In the genomic region with DNA sequence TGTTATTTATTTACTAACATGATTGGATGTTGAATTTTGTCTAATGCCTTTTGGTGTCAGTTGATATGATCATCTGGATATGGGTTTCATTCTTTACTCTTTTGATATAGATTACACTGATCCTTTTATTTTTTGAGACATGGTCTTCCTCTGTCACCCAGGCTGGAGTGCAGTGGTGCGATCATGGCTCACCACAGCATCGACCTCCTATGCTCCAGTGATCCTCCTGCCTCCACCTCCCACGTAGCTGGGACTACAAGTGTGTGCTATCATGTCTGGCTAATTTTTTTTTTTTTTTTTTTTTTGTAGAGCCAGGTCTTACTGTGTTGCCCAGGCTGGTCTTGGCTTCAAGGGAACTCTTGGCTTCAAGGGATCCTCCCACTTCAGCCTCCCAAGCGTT, we compare ENCODE assay signal across 24 cellular contexts. TPM values are rescaled to one million over a fixed set of nuclear protein-coding genes. Genes with fewer than 3 reads are reported as not detected.
DNase-seq lines count a peak whose midpoint lies in the region; ATAC-seq and TF ChIP-seq lines count a peak whose summit lies in the region.
"Had no signal": no experiment of that assay in that cellular context is flagged by ENCODE, and none has a peak within 500 bp of the region (broad histone marks: within the 10 kb centered on the region; RNA-seq: fewer than 3 reads in every experiment).

No MANE protein-coding gene starts in this region.

- H3K9me3 ChIP-seq in esophagus muscularis mucosa, result no peaks in the 10 kb centered on the region
- H3K9me3 ChIP-seq: esophagus squamous epithelium, gastroesophageal sphincter, pancreas, Peyer's patch, testis had no signal

- TF ChIP-seq POLR2A in esophagus muscularis mucosa (IDR thresholded peaks at IDR 0.05; ENCODE audit: low read depth), result no peak

- H3K27me3 ChIP-seq in esophagus muscularis mucosa, result no peaks in the 10 kb centered on the region
- H3K27me3 ChIP-seq: brain microvascular endothelial cell, esophagus squamous epithelium, gastroesophageal sphincter, pancreas, Peyer's patch, testis had no signal

- DNase-seq in glomerular visceral epithelial cell (ENCODE audit: extremely low spot score), result peak; percentile 32
- DNase-seq in occipital lobe (lab: John Stamatoyannopoulos, UW), result no peak
- DNase-seq in NCI-H2029 (lab: John Stamatoyannopoulos, UW), result no peak
- no peak for DNase-seq in esophagus muscularis mucosa (ENCODE audit: extremely low spot score)
- DNase-seq in NK-92 (lab: John Stamatoyannopoulos, UW; ENCODE audit: unreplicated experiment), result no peak
- DNase-seq: activated CD4-positive, alpha-beta memory T cell treated with anti-CD3 and anti-CD28 coated beads, Interleukin-2, amount 10 ng/mL, durations not matched to agents 7 days and 5 days; activated CD4-positive, CD25-positive, alpha-beta regulatory T cell treated with anti-CD3 and anti-CD28 coated beads, Interleukin-2, amount 50 U/mL, for 72 hours; brain microvascular endothelial cell; esophagus squamous epithelium; H9; islet precursor cell; MV-4-11; NCI-H1694; NCI-H2171 treated with DMSO at 0.1 percent for 48 hours; NCI-H524 treated with DMSO at 0.1 percent for 48 hours; pancreas; Peyer's patch; T-cell; testis had no signal

- H3K36me3 ChIP-seq in esophagus muscularis mucosa, result peaks cover 8 to 94% (median 52%) of the 10 kb centered on the region in 4 donors

- peak; percentile 69 for ATAC-seq in GM18502 (IDR thresholded peaks at IDR 0.05; ENCODE audit: poor library complexity, unreplicated experiment)
- ATAC-seq in GM19452 (IDR thresholded peaks at IDR 0.05; ENCODE audit: unreplicated experiment), result peak; percentile 58
- ATAC-seq in HG03064 (IDR thresholded peaks at IDR 0.05; ENCODE audit: low read depth, unreplicated experiment), result peak; percentile 68
- ATAC-seq: gastroesophageal sphincter, pancreas, T-cell had no signal

- H3K4me3 ChIP-seq in esophagus muscularis mucosa, result no peak overlapping the region
- H3K4me3 ChIP-seq: esophagus squamous epithelium, gastroesophageal sphincter, pancreas, Peyer's patch, testis had no signal

- WGBS in esophagus muscularis mucosa, result 93% methylated on average over 4 of the region's 4 CpGs

- intact Hi-C loops in esophagus muscularis mucosa (cut with DNase I), result no loop called here

- H3K4me1 ChIP-seq in esophagus muscularis mucosa, result no peaks in the 10 kb centered on the region
- H3K4me1 ChIP-seq: esophagus squamous epithelium, gastroesophageal sphincter, pancreas, Peyer's patch, testis had no signal

- no peak for TF ChIP-seq EP300 in esophagus muscularis mucosa (IDR thresholded peaks at IDR 0.05)

- H3K27ac ChIP-seq in esophagus muscularis mucosa (replicated peaks in 1 of 4), result no peak overlapping the region
- H3K27ac ChIP-seq: brain microvascular endothelial cell, esophagus squamous epithelium, gastroesophageal sphincter, HL-60, pancreas, Peyer's patch, testis had no signal

- no peak for TF ChIP-seq CTCF in esophagus muscularis mucosa (IDR thresholded peaks at IDR 0.05)

RNA-seq across cellular contexts. Expression of a gene that starts 27.1 kb away (rescaled TPM):
- total RNA-seq in occipital lobe (11.7 TPM), esophagus muscularis mucosa (10 to 100 TPM; 10.4 to 14.6 (median 14.3) TPM)
